ENCODE assay signal across 27 cellular contexts in the genomic region with DNA sequence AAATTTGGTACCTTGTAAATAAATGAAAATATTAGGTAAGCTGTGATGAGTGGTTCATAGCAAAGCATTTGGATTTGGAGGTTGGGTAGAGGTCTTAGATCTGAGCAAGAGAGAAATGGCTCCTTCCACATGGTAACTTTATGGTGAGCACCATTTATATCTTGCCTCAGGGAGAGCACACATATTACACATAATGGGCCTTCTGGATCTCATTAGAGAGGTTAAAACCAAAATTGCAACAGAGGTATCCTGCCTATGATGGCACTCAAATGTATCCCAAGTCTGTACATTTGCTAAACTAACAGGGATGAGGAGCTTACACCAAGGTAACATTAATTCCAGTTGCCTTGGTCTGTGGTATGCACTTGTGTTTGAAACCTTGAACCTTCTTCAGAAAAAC.
"Had no signal": no experiment of that assay in that cellular context is flagged by ENCODE, and none has a peak within 500 bp of the region (broad histone marks: within the 10 kb centered on the region; RNA-seq: fewer than 3 reads in every experiment).

No MANE protein-coding gene starts in this region.

- H3K9me3 ChIP-seq: body of pancreas, esophagus muscularis mucosa had no signal

- H3K9me3 Mint-ChIP-seq: activated CD4-positive, alpha-beta memory T cell treated with anti-CD3 and anti-CD28 coated beads, Interleukin-2, amount 10 ng/mL, durations not matched to agents 7 days and 5 days; activated CD4-positive, alpha-beta T cell treated with anti-CD3 and anti-CD28 coated beads, Interleukin-2, amount 10 ng/mL, durations not matched to agents 24 days and 14 days; activated naive CD4-positive, alpha-beta T cell treated with anti-CD3 and anti-CD28 coated beads, Interleukin-2, amount 10 ng/mL, durations not matched to agents 7 days and 5 days; activated naive CD8-positive, alpha-beta T cell treated with anti-CD3 and anti-CD28 coated beads, Interleukin-2, amount 10 ng/mL, durations not matched to agents 7 days and 5 days; activated T-cell treated with anti-CD3 and anti-CD28 coated beads, Interleukin-2, amount 50 U/mL, for 24 hours; activated T-cell treated with anti-CD3 and anti-CD28 coated beads, Interleukin-2, amount 50 U/mL, for 72 hours; effector memory CD8-positive, alpha-beta T cell had no signal

- DNase-seq: activated CD4-positive, alpha-beta memory T cell treated with anti-CD3 and anti-CD28 coated beads, Interleukin-2, amount 10 ng/mL, durations not matched to agents 7 days and 5 days; activated CD4-positive, alpha-beta T cell treated with anti-CD3 and anti-CD28 coated beads for 36 hours; activated CD4-positive, alpha-beta T cell treated with anti-CD3 and anti-CD28 coated beads, Interleukin-2, amount 10 ng/mL, durations not matched to agents 24 days and 14 days; activated CD4-positive, CD25-positive, alpha-beta regulatory T cell; activated CD4-positive, CD25-positive, alpha-beta regulatory T cell treated with anti-CD3 and anti-CD28 coated beads, Interleukin-2, amount 50 U/mL, for 72 hours; activated CD8-positive, alpha-beta memory T cell treated with anti-CD3 and anti-CD28 coated beads, Interleukin-2, amount 50 U/mL, for 48 hours; activated gamma-delta T cell; activated naive CD4-positive, alpha-beta T cell; activated naive CD4-positive, alpha-beta T cell treated with anti-CD3 and anti-CD28 coated beads, Interleukin-2, amount 10 ng/mL, durations not matched to agents 7 days and 5 days; activated naive CD8-positive, alpha-beta T cell treated with anti-CD3 and anti-CD28 coated beads, Interleukin-2, amount 10 ng/mL, durations not matched to agents 7 days and 5 days; activated T-cell treated with anti-CD3 and anti-CD28 coated beads for 4 hours; activated T-cell treated with anti-CD3 and anti-CD28 coated beads, Interleukin-2, amount 50 U/mL, for 24 hours; activated T-cell treated with anti-CD3 and anti-CD28 coated beads, Interleukin-2, amount 50 U/mL, for 72 hours; amniotic stem cell; anterior cingulate cortex; body of pancreas; caudate nucleus; cortex of kidney; dermis blood vessel endothelial cell; effector CD4-positive, alpha-beta T cell; effector memory CD8-positive, alpha-beta T cell; erythroblast; head of caudate nucleus; hippocampal formation; T-helper 2 cell had no signal

- H3K27ac Mint-ChIP-seq: activated CD4-positive, alpha-beta memory T cell treated with anti-CD3 and anti-CD28 coated beads, Interleukin-2, amount 10 ng/mL, durations not matched to agents 7 days and 5 days; activated CD4-positive, alpha-beta T cell treated with anti-CD3 and anti-CD28 coated beads for 36 hours; activated CD4-positive, alpha-beta T cell treated with anti-CD3 and anti-CD28 coated beads, Interleukin-2, amount 10 ng/mL, durations not matched to agents 24 days and 14 days; activated naive CD4-positive, alpha-beta T cell treated with anti-CD3 and anti-CD28 coated beads, Interleukin-2, amount 10 ng/mL, durations not matched to agents 7 days and 5 days; activated naive CD4-positive, alpha-beta T cell treated with anti-CD3 and anti-CD28 coated beads, Interleukin-2, amount 50 U/mL, for 72 hours; activated naive CD8-positive, alpha-beta T cell treated with anti-CD3 and anti-CD28 coated beads, Interleukin-2, amount 10 ng/mL, durations not matched to agents 7 days and 5 days; activated T-cell treated with anti-CD3 and anti-CD28 coated beads, Interleukin-2, amount 50 U/mL, for 24 hours; activated T-cell treated with anti-CD3 and anti-CD28 coated beads, Interleukin-2, amount 50 U/mL, for 72 hours; effector memory CD8-positive, alpha-beta T cell had no signal

- H3K4me3 Mint-ChIP-seq: activated CD4-positive, alpha-beta memory T cell treated with anti-CD3 and anti-CD28 coated beads, Interleukin-2, amount 10 ng/mL, durations not matched to agents 7 days and 5 days; activated CD4-positive, alpha-beta T cell treated with anti-CD3 and anti-CD28 coated beads for 36 hours; activated CD4-positive, alpha-beta T cell treated with anti-CD3 and anti-CD28 coated beads, Interleukin-2, amount 10 ng/mL, durations not matched to agents 24 days and 14 days; activated naive CD4-positive, alpha-beta T cell treated with anti-CD3 and anti-CD28 coated beads, Interleukin-2, amount 10 ng/mL, durations not matched to agents 7 days and 5 days; activated naive CD8-positive, alpha-beta T cell treated with anti-CD3 and anti-CD28 coated beads, Interleukin-2, amount 10 ng/mL, durations not matched to agents 7 days and 5 days; activated T-cell treated with anti-CD3 and anti-CD28 coated beads, Interleukin-2, amount 50 U/mL, for 24 hours; activated T-cell treated with anti-CD3 and anti-CD28 coated beads, Interleukin-2, amount 50 U/mL, for 72 hours; effector memory CD8-positive, alpha-beta T cell had no signal

- H3K4me1 Mint-ChIP-seq: activated CD4-positive, alpha-beta memory T cell treated with anti-CD3 and anti-CD28 coated beads, Interleukin-2, amount 10 ng/mL, durations not matched to agents 7 days and 5 days; activated CD4-positive, alpha-beta T cell treated with anti-CD3 and anti-CD28 coated beads for 36 hours; activated CD4-positive, alpha-beta T cell treated with anti-CD3 and anti-CD28 coated beads, Interleukin-2, amount 10 ng/mL, durations not matched to agents 24 days and 14 days; activated naive CD4-positive, alpha-beta T cell treated with anti-CD3 and anti-CD28 coated beads, Interleukin-2, amount 10 ng/mL, durations not matched to agents 7 days and 5 days; activated naive CD8-positive, alpha-beta T cell treated with anti-CD3 and anti-CD28 coated beads, Interleukin-2, amount 10 ng/mL, durations not matched to agents 7 days and 5 days had no signal

- H3K4me1 ChIP-seq: body of pancreas, esophagus muscularis mucosa had no signal

- H3K36me3 Mint-ChIP-seq: activated naive CD4-positive, alpha-beta T cell treated with anti-CD3 and anti-CD28 coated beads, Interleukin-2, amount 10 ng/mL, durations not matched to agents 7 days and 5 days; activated naive CD4-positive, alpha-beta T cell treated with anti-CD3 and anti-CD28 coated beads, Interleukin-2, amount 50 U/mL, for 72 hours; activated naive CD8-positive, alpha-beta T cell treated with anti-CD3 and anti-CD28 coated beads, Interleukin-2, amount 10 ng/mL, durations not matched to agents 7 days and 5 days had no signal

- H3K4me3 ChIP-seq: body of pancreas, esophagus muscularis mucosa had no signal

- H3K27me3 ChIP-seq: body of pancreas, esophagus muscularis mucosa had no signal

- H3K27ac ChIP-seq: body of pancreas, esophagus muscularis mucosa had no signal

- ATAC-seq: activated CD4-positive, alpha-beta T cell treated with anti-CD3 and anti-CD28 coated beads for 36 hours; activated naive CD4-positive, alpha-beta T cell treated with anti-CD3 and anti-CD28 coated beads, Interleukin-2, amount 50 U/mL, for 72 hours; activated T-cell treated with anti-CD3 and anti-CD28 coated beads, Interleukin-2, amount 50 U/mL, for 72 hours; body of pancreas; effector memory CD8-positive, alpha-beta T cell had no signal

- H3K27me3 Mint-ChIP-seq: activated CD4-positive, alpha-beta memory T cell treated with anti-CD3 and anti-CD28 coated beads, Interleukin-2, amount 10 ng/mL, durations not matched to agents 7 days and 5 days; activated CD4-positive, alpha-beta T cell treated with anti-CD3 and anti-CD28 coated beads for 36 hours; activated CD4-positive, alpha-beta T cell treated with anti-CD3 and anti-CD28 coated beads, Interleukin-2, amount 10 ng/mL, durations not matched to agents 24 days and 14 days; activated naive CD4-positive, alpha-beta T cell treated with anti-CD3 and anti-CD28 coated beads, Interleukin-2, amount 10 ng/mL, durations not matched to agents 7 days and 5 days; activated naive CD8-positive, alpha-beta T cell treated with anti-CD3 and anti-CD28 coated beads, Interleukin-2, amount 10 ng/mL, durations not matched to agents 7 days and 5 days; activated T-cell treated with anti-CD3 and anti-CD28 coated beads, Interleukin-2, amount 50 U/mL, for 24 hours; effector memory CD8-positive, alpha-beta T cell had no signal

- H3K36me3 ChIP-seq: esophagus muscularis mucosa had no signal
